Comparison of ENCODE assay signal across 1 cellular context in genomic region chr22:20656902-20657836, GRCh38.
TF ChIP-seq lines count a peak whose summit lies in the region.

No MANE protein-coding gene starts in this region.

TF ChIP-seq in K562, 482 proteins besides CTCF, POLR2A, EP300 and RAD21 (continued from another document and continues in another):
- TF ChIP-seq, protein P1, sequence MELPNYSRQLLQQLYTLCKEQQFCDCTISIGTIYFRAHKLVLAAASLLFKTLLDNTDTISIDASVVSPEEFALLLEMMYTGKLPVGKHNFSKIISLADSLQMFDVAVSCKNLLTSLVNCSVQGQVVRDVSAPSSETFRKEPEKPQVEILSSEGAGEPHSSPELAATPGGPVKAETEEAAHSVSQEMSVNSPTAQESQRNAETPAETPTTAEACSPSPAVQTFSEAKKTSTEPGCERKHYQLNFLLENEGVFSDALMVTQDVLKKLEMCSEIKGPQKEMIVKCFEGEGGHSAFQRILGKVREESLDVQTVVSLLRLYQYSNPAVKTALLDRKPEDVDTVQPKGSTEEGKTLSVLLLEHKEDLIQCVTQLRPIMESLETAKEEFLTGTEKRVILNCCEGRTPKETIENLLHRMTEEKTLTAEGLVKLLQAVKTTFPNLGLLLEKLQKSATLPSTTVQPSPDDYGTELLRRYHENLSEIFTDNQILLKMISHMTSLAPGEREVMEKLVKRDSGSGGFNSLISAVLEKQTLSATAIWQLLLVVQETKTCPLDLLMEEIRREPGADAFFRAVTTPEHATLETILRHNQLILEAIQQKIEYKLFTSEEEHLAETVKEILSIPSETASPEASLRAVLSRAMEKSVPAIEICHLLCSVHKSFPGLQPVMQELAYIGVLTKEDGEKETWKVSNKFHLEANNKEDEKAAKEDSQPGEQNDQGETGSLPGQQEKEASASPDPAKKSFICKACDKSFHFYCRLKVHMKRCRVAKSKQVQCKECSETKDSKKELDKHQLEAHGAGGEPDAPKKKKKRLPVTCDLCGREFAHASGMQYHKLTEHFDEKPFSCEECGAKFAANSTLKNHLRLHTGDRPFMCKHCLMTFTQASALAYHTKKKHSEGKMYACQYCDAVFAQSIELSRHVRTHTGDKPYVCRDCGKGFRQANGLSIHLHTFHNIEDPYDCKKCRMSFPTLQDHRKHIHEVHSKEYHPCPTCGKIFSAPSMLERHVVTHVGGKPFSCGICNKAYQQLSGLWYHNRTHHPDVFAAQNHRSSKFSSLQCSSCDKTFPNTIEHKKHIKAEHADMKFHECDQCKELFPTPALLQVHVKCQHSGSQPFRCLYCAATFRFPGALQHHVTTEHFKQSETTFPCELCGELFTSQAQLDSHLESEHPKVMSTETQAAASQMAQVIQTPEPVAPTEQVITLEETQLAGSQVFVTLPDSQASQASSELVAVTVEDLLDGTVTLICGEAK (IDR thresholded peaks at IDR 0.05): peak; percentile 28; the same call in 1 of the 2 replicates
- TF ChIP-seq, protein P1 (CRISPR knock-in tag; IDR thresholded peaks at IDR 0.05): no peak
- no peak for TF ChIP-seq ZNF232 (CRISPR knock-in tag; IDR thresholded peaks at IDR 0.05)
- TF ChIP-seq CBFB (CRISPR knock-in tag; IDR thresholded peaks at IDR 0.05): 0 out of 2 replicates have a peak, but pooled peaks have one; percentile 7
- no peak for TF ChIP-seq ADNP (tag; IDR thresholded peaks at IDR 0.05)
- no peak for TF ChIP-seq RBM15 (IDR thresholded peaks at IDR 0.05; ENCODE audit: insufficient read depth, low read length)
- TF ChIP-seq CHAMP1 (IDR thresholded peaks at IDR 0.05): no peak
- TF ChIP-seq, protein P2, sequence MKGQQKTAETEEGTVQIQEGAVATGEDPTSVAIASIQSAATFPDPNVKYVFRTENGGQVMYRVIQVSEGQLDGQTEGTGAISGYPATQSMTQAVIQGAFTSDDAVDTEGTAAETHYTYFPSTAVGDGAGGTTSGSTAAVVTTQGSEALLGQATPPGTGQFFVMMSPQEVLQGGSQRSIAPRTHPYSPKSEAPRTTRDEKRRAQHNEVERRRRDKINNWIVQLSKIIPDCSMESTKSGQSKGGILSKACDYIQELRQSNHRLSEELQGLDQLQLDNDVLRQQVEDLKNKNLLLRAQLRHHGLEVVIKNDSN (CRISPR knock-in tag; IDR thresholded peaks at IDR 0.05): no peak
- no peak for TF ChIP-seq PRPF4 (IDR thresholded peaks at IDR 0.05; ENCODE audit: insufficient read depth, low read depth, low read length, poor library complexity, severe bottlenecking)
- TF ChIP-seq FIP1L1 (IDR thresholded peaks at IDR 0.05; ENCODE audit: low read depth, low read length, poor library complexity, severe bottlenecking): no peak
- TF ChIP-seq EP400 (IDR thresholded peaks at IDR 0.05): peak; percentile 51; the same call in 1 of the 2 replicates
- no peak for TF ChIP-seq HMBOX1 (IDR thresholded peaks at IDR 0.05)
- peak; percentile 28 for TF ChIP-seq ZFP36 (IDR thresholded peaks at IDR 0.05; ENCODE audit: low read depth, low read length, partially characterized antibody)
- TF ChIP-seq, protein P3, sequence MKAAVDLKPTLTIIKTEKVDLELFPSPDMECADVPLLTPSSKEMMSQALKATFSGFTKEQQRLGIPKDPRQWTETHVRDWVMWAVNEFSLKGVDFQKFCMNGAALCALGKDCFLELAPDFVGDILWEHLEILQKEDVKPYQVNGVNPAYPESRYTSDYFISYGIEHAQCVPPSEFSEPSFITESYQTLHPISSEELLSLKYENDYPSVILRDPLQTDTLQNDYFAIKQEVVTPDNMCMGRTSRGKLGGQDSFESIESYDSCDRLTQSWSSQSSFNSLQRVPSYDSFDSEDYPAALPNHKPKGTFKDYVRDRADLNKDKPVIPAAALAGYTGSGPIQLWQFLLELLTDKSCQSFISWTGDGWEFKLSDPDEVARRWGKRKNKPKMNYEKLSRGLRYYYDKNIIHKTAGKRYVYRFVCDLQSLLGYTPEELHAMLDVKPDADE (conservative IDR thresholded peaks at IDR 0.05; ENCODE audit: control insufficient read depth, low read depth, low read length): no peak; the same call in 1 of the 2 replicates
- peak; percentile 69 for TF ChIP-seq KDM5B (IDR thresholded peaks at IDR 0.05; ENCODE audit: insufficient replicate concordance, low read depth, low read length)
- TF ChIP-seq, protein P4, sequence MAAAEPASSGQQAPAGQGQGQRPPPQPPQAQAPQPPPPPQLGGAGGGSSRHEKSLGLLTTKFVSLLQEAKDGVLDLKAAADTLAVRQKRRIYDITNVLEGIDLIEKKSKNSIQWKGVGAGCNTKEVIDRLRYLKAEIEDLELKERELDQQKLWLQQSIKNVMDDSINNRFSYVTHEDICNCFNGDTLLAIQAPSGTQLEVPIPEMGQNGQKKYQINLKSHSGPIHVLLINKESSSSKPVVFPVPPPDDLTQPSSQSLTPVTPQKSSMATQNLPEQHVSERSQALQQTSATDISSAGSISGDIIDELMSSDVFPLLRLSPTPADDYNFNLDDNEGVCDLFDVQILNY (CRISPR knock-in tag; IDR thresholded peaks at IDR 0.05): no peak
- 0 out of 2 replicates have a peak, but pooled peaks have one; percentile 0 for TF ChIP-seq HIVEP1 (CRISPR knock-in tag; IDR thresholded peaks at IDR 0.05)
- TF ChIP-seq ASH1L (IDR thresholded peaks at IDR 0.05; ENCODE audit: borderline replicate concordance, low read depth, partially characterized antibody): peak; percentile 96
- TF ChIP-seq, protein P5, sequence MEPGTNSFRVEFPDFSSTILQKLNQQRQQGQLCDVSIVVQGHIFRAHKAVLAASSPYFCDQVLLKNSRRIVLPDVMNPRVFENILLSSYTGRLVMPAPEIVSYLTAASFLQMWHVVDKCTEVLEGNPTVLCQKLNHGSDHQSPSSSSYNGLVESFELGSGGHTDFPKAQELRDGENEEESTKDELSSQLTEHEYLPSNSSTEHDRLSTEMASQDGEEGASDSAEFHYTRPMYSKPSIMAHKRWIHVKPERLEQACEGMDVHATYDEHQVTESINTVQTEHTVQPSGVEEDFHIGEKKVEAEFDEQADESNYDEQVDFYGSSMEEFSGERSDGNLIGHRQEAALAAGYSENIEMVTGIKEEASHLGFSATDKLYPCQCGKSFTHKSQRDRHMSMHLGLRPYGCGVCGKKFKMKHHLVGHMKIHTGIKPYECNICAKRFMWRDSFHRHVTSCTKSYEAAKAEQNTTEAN (CRISPR knock-in tag; IDR thresholded peaks at IDR 0.05): no peak
- TF ChIP-seq, protein P6, sequence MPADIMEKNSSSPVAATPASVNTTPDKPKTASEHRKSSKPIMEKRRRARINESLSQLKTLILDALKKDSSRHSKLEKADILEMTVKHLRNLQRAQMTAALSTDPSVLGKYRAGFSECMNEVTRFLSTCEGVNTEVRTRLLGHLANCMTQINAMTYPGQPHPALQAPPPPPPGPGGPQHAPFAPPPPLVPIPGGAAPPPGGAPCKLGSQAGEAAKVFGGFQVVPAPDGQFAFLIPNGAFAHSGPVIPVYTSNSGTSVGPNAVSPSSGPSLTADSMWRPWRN (IDR thresholded peaks at IDR 0.05; ENCODE audit: low read depth): no peak
- no peak for TF ChIP-seq SAFB (IDR thresholded peaks at IDR 0.05; ENCODE audit: borderline replicate concordance, low read depth, low read length)
- TF ChIP-seq ZNF316 (IDR thresholded peaks at IDR 0.05): no peak
- TF ChIP-seq RUNX1 (IDR thresholded peaks at IDR 0.05; ENCODE audit: low read depth): no peak
- no peak; the same call in 1 of the 2 replicates for TF ChIP-seq ETV1 (tag; conservative IDR thresholded peaks at IDR 0.05; ENCODE audit: low read depth)
- TF ChIP-seq THRAP3 (IDR thresholded peaks at IDR 0.05; ENCODE audit: borderline replicate concordance): no peak
- peak; percentile 53; the same call in 1 of the 2 replicates for TF ChIP-seq ZNF3 (CRISPR knock-in tag; IDR thresholded peaks at IDR 0.05)
- TF ChIP-seq NUFIP1 (IDR thresholded peaks at IDR 0.05; ENCODE audit: partially characterized antibody): no peak
- no peak for TF ChIP-seq SNIP1 (IDR thresholded peaks at IDR 0.05; ENCODE audit: low read depth)
- TF ChIP-seq HDAC1 (IDR thresholded peaks at IDR 0.05): 0 out of 4 replicates have a peak, but pooled peaks of 1 of the 2 experiments have one; percentile 24
- TF ChIP-seq ZNF586 (CRISPR knock-in tag; conservative IDR thresholded peaks at IDR 0.05): no peak
- no peak for TF ChIP-seq RBBP5 (IDR thresholded peaks at IDR 0.05; ENCODE audit: borderline replicate concordance, insufficient read depth, low read length, poor library complexity, severe bottlenecking)
- no peak; the same call in 1 of the 2 replicates for TF ChIP-seq FOXM1 (IDR thresholded peaks at IDR 0.05; ENCODE audit: low read depth)
- TF ChIP-seq FOXM1 (CRISPR knock-in tag; IDR thresholded peaks at IDR 0.05; ENCODE audit: low read depth): 0 out of 2 replicates have a peak, but pooled peaks have one; percentile 4
- peak; percentile 95 for TF ChIP-seq NR1H2 (CRISPR knock-in tag; IDR thresholded peaks at IDR 0.05)
- TF ChIP-seq NONO (IDR thresholded peaks at IDR 0.05; ENCODE audit: low read depth in 2 of 2, low read length in 1 of 2): no peak
- peak; percentile 85; the same call in 1 of the 2 replicates for TF ChIP-seq ZC3H4 (CRISPR knock-in tag; IDR thresholded peaks at IDR 0.05; ENCODE audit: borderline replicate concordance)
- TF ChIP-seq, protein P7, sequence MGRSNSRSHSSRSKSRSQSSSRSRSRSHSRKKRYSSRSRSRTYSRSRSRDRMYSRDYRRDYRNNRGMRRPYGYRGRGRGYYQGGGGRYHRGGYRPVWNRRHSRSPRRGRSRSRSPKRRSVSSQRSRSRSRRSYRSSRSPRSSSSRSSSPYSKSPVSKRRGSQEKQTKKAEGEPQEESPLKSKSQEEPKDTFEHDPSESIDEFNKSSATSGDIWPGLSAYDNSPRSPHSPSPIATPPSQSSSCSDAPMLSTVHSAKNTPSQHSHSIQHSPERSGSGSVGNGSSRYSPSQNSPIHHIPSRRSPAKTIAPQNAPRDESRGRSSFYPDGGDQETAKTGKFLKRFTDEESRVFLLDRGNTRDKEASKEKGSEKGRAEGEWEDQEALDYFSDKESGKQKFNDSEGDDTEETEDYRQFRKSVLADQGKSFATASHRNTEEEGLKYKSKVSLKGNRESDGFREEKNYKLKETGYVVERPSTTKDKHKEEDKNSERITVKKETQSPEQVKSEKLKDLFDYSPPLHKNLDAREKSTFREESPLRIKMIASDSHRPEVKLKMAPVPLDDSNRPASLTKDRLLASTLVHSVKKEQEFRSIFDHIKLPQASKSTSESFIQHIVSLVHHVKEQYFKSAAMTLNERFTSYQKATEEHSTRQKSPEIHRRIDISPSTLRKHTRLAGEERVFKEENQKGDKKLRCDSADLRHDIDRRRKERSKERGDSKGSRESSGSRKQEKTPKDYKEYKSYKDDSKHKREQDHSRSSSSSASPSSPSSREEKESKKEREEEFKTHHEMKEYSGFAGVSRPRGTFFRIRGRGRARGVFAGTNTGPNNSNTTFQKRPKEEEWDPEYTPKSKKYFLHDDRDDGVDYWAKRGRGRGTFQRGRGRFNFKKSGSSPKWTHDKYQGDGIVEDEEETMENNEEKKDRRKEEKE (IDR thresholded peaks at IDR 0.05; ENCODE audit: borderline replicate concordance in 1 of 2, control insufficient read depth in 1 of 2, low read depth in 2 of 2, low read length in 1 of 2): peak in 1 of 2 experiments; percentile 66; a peak in 1 of 4 replicates
- no peak for TF ChIP-seq DNMT1 (IDR thresholded peaks at IDR 0.05)
- no peak for TF ChIP-seq HDGF (IDR thresholded peaks at IDR 0.05)
